9 cellular contexts compared by ENCODE assay signal in the genomic region with DNA sequence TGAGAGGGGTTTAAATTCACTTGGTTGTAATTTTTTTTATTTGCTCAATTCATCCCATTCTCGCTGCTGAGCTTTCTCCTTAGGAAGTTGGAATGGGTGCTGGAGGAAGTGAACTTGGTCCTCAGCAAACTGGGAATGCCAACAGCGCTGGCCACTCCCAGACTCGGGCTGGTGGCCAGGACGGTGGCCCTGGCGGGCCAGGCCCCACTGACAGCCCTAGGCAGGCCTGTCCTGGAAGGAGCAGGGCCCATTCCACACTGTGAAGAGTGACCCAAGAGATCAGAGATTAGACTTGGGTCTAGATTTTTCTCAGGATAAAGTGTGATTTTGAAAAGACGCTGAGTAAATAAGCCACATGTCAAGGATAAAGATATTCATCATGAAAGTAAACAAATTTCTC.
DNase-seq lines count a peak whose midpoint lies in the region; ATAC-seq and TF ChIP-seq lines count a peak whose summit lies in the region.
"Had no signal": no experiment of that assay in that cellular context is flagged by ENCODE, and none has a peak within 500 bp of the region (broad histone marks: within the 10 kb centered on the region; RNA-seq: fewer than 3 reads in every experiment).

No MANE protein-coding gene starts in this region.

- intact Hi-C loops in lower lobe of right lung (cut with DNase I): no loop called here

- H4K20me1 ChIP-seq in SK-N-SH (ENCODE audit: insufficient read depth): no peaks in the 10 kb centered on the region

- H3K27me3 ChIP-seq in SK-N-SH (ENCODE audit: insufficient read depth) (no peaks in the 10 kb centered on the region), brain microvascular endothelial cell (replicated peaks) (no peaks in the 10 kb centered on the region), lower lobe of right lung (ENCODE audit: low read depth) (no peaks in the 10 kb centered on the region)

- no peak for TF ChIP-seq RAD21 in SK-N-SH (IDR thresholded peaks at IDR 0.05; ENCODE audit: low read length)

- DNase-seq in SK-N-SH (no peak), brain microvascular endothelial cell (no peak), lower lobe of right lung (no peak), DMS 273 treated with DMSO at 0.1 percent for 48 hours (lab: John Stamatoyannopoulos, UW) (no peak), HPDE6-E6E7 (ENCODE audit: extremely low spot score) (no peak)
- DNase-seq: 8988T had no signal

- H3K9me2 ChIP-seq in SK-N-SH: no peaks in the 10 kb centered on the region

- CTCF ChIA-PET in SK-N-SH (lab: Yijun Ruan, JAX): no interaction called here

- WGBS in SK-N-SH (ENCODE audit: low lambda C conversion rate): 77% methylated on average over 5 of the region's 6 CpGs

- H3F3A ChIP-seq in SK-N-SH (replicated peaks; ENCODE audit: insufficient read depth): no peaks in the 10 kb centered on the region

- in situ Hi-C loops in brain microvascular endothelial cell (cut with HindIII; ENCODE audit: low pct_ligation_motif_present, low sequenced_read_pairs): no loop called here

- H3K9me3 ChIP-seq in SK-N-SH: no peaks in the 10 kb centered on the region
- H3K9me3 ChIP-seq in lower lobe of right lung: no peaks in the 10 kb centered on the region

- H3K36me3 ChIP-seq in SK-N-SH (replicated peaks in 1 of 2; ENCODE audit: control insufficient read depth in 1 of 2, insufficient read depth in 2 of 2, low read length in 1 of 2) (no peaks in the 10 kb centered on the region), brain microvascular endothelial cell (replicated peaks) (no peaks in the 10 kb centered on the region), lower lobe of right lung (no peaks in the 10 kb centered on the region)

- ATAC-seq in SK-N-SH treated with all-trans-retinoic acid at 6 μM for 48 hours (no peak), lower lobe of right lung (peak; percentile 59 to 77), GM21390 (IDR thresholded peaks at IDR 0.05; ENCODE audit: unreplicated experiment) (no peak)

- H3K79me2 ChIP-seq in SK-N-SH (ENCODE audit: insufficient read depth): peaks cover 20% of the 10 kb centered on the region; the same call in 1 of the 2 replicates

- TF ChIP-seq EP300 in SK-N-SH (IDR thresholded peaks at IDR 0.05; ENCODE audit: borderline replicate concordance in 1 of 2, low read depth in 1 of 2, low read length in 1 of 2): no peak

- no peak overlapping the region for H2AFZ ChIP-seq in SK-N-SH (ENCODE audit: low read depth)

- TF ChIP-seq CTCF in SK-N-SH (IDR thresholded peaks at IDR 0.05) (no peak), brain microvascular endothelial cell (IDR thresholded peaks at IDR 0.05; ENCODE audit: low read depth, low read length, missing control alignments) (no peak), lower lobe of right lung (IDR thresholded peaks at IDR 0.05) (no peak)

- H3K27ac ChIP-seq in SK-N-SH (ENCODE audit: low read depth in 2 of 2, low read length in 1 of 2): peak overlapping the region in 1 of 2 experiments; percentile 43; a peak in 1 of 4 replicates
- peak overlapping the region; percentile 43 for H3K27ac ChIP-seq in brain microvascular endothelial cell
- peak overlapping the region; percentile 85 for H3K27ac ChIP-seq in lower lobe of right lung
- peak overlapping the region; percentile 12 for H3K27ac ChIP-seq in temporal lobe (ENCODE audit: low read depth, low read length)

- no peak overlapping the region for H3K4me2 ChIP-seq in SK-N-SH

- H3K4me1 ChIP-seq in SK-N-SH (ENCODE audit: control insufficient read depth in 1 of 2, insufficient read depth in 2 of 2, low read depth in 1 of 2, low read length in 1 of 2) (peaks cover 24 to 83% of the 10 kb centered on the region in 2 experiments; a peak in 3 of 4 replicates), lower lobe of right lung (peaks cover 57% of the 10 kb centered on the region)

- H3K4me3 ChIP-seq in SK-N-SH (ENCODE audit: low read depth in 2 of 2, low read length in 1 of 2) (no peak overlapping the region), brain microvascular endothelial cell (ENCODE audit: low read depth, low read length) (no peak overlapping the region), lower lobe of right lung (no peak overlapping the region)

- no peak overlapping the region for H3K9ac ChIP-seq in SK-N-SH

- POLR2A ChIA-PET in SK-N-SH (lab: Yijun Ruan, JAX): no interaction called here

TF ChIP-seq in SK-N-SH, 30 proteins besides CTCF, POLR2A, EP300 and RAD21:
- TF ChIP-seq GATA2 (CRISPR knock-in tag; IDR thresholded peaks at IDR 0.05) (0 out of 2 replicates have a peak, but pooled peaks have one; percentile 15), SIN3A (IDR thresholded peaks at IDR 0.05; ENCODE audit: borderline replicate concordance, low read depth, low read length) (no peak)

TF ChIP-seq in SK-N-SH treated with all-trans-retinoic acid at 6 μM for 48 hours, 23 proteins besides CTCF, POLR2A, EP300 and RAD21:
- TF ChIP-seq SNAI2 (CRISPR knock-in tag; IDR thresholded peaks at IDR 0.05) (no peak), ARNTL (CRISPR knock-in tag; IDR thresholded peaks at IDR 0.05; ENCODE audit: borderline replicate concordance, low read depth) (no peak), TOX (CRISPR knock-in tag; IDR thresholded peaks at IDR 0.05; ENCODE audit: borderline replicate concordance) (no peak), RARB (CRISPR knock-in tag; IDR thresholded peaks at IDR 0.05) (no peak), CSDC2 (CRISPR knock-in tag; IDR thresholded peaks at IDR 0.05) (no peak), CSRNP3 (CRISPR knock-in tag; IDR thresholded peaks at IDR 0.05) (no peak), ISL1 (CRISPR knock-in tag; IDR thresholded peaks at IDR 0.05) (no peak), POU6F1 (CRISPR knock-in tag; IDR thresholded peaks at IDR 0.05; ENCODE audit: borderline replicate concordance, low read depth) (no peak), GLIS3 (CRISPR knock-in tag; IDR thresholded peaks at IDR 0.05) (no peak), PATZ1 (CRISPR knock-in tag; IDR thresholded peaks at IDR 0.05; ENCODE audit: borderline replicate concordance) (no peak), ESRRG (CRISPR knock-in tag; IDR thresholded peaks at IDR 0.05) (no peak), ZC3H10 (CRISPR knock-in tag; IDR thresholded peaks at IDR 0.05) (no peak)
- TF ChIP-seq, protein P1, sequence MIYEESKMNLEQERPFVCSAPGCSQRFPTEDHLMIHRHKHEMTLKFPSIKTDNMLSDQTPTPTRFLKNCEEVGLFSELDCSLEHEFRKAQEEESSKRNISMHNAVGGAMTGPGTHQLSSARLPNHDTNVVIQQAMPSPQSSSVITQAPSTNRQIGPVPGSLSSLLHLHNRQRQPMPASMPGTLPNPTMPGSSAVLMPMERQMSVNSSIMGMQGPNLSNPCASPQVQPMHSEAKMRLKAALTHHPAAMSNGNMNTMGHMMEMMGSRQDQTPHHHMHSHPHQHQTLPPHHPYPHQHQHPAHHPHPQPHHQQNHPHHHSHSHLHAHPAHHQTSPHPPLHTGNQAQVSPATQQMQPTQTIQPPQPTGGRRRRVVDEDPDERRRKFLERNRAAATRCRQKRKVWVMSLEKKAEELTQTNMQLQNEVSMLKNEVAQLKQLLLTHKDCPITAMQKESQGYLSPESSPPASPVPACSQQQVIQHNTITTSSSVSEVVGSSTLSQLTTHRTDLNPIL (CRISPR knock-in tag; IDR thresholded peaks at IDR 0.05; ENCODE audit: low read depth): no peak

Comparison
In these comparisons a context has a peak if more than half of its experiments do, and no peak if none do; other contexts are left out.
1. ATAC-seq: peak in lower lobe of right lung (2 of 2); none in SK-N-SH treated with all-trans-retinoic acid at 6 μM for 48 hours (single experiment) and GM21390 (single experiment).